Comparison of ENCODE assay signal across 8 cellular contexts in the genomic region with DNA sequence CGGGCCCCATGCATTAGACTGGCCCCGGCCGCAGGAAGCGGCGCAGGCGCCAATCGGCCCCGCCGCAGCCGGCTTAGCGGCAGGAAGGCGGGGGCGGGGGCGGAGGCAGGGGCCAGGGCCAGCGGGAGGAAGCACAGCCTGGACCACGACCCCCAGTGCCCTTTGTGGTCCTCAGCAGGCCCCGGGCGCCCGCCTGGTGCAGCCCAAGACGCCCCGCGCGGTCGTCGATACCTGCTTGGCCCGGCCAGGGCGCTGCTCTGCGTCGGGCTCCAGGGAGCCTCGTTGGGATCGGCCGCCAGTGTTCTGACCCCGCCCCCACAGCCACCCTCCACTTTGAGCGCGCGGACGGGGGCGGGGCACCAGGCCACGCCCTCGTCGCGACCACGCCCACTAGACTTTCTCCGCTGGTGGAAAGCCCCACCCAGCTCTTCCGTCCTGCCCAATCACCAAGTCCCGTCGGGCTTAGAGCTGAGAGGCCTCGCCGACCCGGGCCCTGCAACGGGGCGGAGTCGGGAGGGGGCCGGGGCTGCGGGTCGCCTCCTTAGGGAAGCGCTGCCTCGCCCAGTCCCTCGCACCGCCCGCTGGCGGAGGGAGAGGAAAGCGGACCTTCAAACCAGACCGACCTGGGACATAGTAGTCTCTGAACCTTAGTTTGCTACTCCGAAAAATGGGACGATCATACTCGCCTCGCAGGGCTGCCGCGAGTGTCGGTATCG. TPM values are rescaled to one million over a fixed set of nuclear protein-coding genes. Genes with fewer than 3 reads are reported as not detected.
DNase-seq lines count a peak whose midpoint lies in the region; ATAC-seq and TF ChIP-seq lines count a peak whose summit lies in the region.

A gene with protein sequence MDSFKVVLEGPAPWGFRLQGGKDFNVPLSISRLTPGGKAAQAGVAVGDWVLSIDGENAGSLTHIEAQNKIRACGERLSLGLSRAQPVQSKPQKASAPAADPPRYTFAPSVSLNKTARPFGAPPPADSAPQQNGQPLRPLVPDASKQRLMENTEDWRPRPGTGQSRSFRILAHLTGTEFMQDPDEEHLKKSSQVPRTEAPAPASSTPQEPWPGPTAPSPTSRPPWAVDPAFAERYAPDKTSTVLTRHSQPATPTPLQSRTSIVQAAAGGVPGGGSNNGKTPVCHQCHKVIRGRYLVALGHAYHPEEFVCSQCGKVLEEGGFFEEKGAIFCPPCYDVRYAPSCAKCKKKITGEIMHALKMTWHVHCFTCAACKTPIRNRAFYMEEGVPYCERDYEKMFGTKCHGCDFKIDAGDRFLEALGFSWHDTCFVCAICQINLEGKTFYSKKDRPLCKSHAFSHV (minus strand): TSS at position 308 of the 716 bp plus-strand sequence. CDS start 1,092 bp downstream, outside the sequence.

- peak within 1 kb of the TSS; percentile 99 for H4K91ac ChIP-seq in IMR-90 (ENCODE audit: insufficient read depth, low read depth, low read length)

- H3K9me3 ChIP-seq in IMR-90 (ENCODE audit: control insufficient read depth, insufficient read depth, low read length) (no peaks in the 10 kb centered on the region), OCI-LY7 (ENCODE audit: low read length) (no peaks in the 10 kb centered on the region), mucosa of descending colon (no peaks in the 10 kb centered on the region)

- H4K8ac ChIP-seq in IMR-90 (ENCODE audit: low read depth in 2 of 2, low read length in 2 of 2): peak within 1 kb of the TSS; percentile 96 to 97

- H3K4me3 ChIP-seq in IMR-90 (ENCODE audit: insufficient read depth, low read depth, low read length) (peak within 1 kb of the TSS; percentile 91), OCI-LY7 (ENCODE audit: low read depth, low read length, poor library complexity, severe bottlenecking) (peak within 1 kb of the TSS; percentile 81), mucosa of descending colon (peak within 1 kb of the TSS; percentile 26)

- DNase-seq in DMS 273 (lab: John Stamatoyannopoulos, UW; ENCODE audit: unreplicated experiment): peak; percentile 98
- DNase-seq in IMR-90: peak; percentile 97
- peak; percentile 96 for DNase-seq in OCI-LY7 (ENCODE audit: low spot score)
- peak; percentile 95 for DNase-seq in activated T-cell treated with anti-CD3 and anti-CD28 coated beads for 1 hour (ENCODE audit: low read depth)
- peak; percentile 99 for DNase-seq in epidermal melanocyte (ENCODE audit: insufficient read length, low spot score)
- peak; percentile 96 to 98 (median 97) for DNase-seq in mucosa of descending colon
- peak; percentile 90 for DNase-seq in stimulated activated CD8-positive, alpha-beta memory T cell treated with anti-CD3 and anti-CD28 coated beads, Interleukin-4, amount 100 ng/mL, for 24 hours (ENCODE audit: low read depth)

- peaks cover 30% of the 10 kb centered on the region for H3K36me3 ChIP-seq in IMR-90 (ENCODE audit: control insufficient read depth, insufficient read depth, low read length)
- H3K36me3 ChIP-seq in OCI-LY7 (ENCODE audit: insufficient read depth, low read length): peaks cover 6% of the 10 kb centered on the region; the same call in 1 of the 2 replicates
- no peaks in the 10 kb centered on the region for H3K36me3 ChIP-seq in mucosa of descending colon (ENCODE audit: low read depth)

- H4K5ac ChIP-seq in IMR-90 (ENCODE audit: low read depth, low read length): peak within 1 kb of the TSS; percentile 95

- H2AFZ ChIP-seq in IMR-90 (replicated peaks; ENCODE audit: low read length, poor library complexity): peak within 1 kb of the TSS; percentile 91
- peak within 1 kb of the TSS; percentile 50; the same call in 1 of the 2 replicates for H2AFZ ChIP-seq in OCI-LY7 (ENCODE audit: low read length)

- H3K4ac ChIP-seq in IMR-90 (ENCODE audit: low read depth, low read length): peak within 1 kb of the TSS; percentile 100

- H3K9me2 ChIP-seq in OCI-LY7 (ENCODE audit: insufficient read depth, low read length): no peaks in the 10 kb centered on the region

- 0% methylated on average over 42 of the region's 72 CpGs; no CpG with 5 or more reads in 1 of the 2 experiments for WGBS in IMR-90 (ENCODE audit: extremely low coverage in 2 of 2, insufficient read length in 1 of 2), 2 experiments

- H3K27ac ChIP-seq in IMR-90 (ENCODE audit: insufficient read depth, low read length): peak within 1 kb of the TSS; percentile 100
- peak within 1 kb of the TSS; percentile 29 for H3K27ac ChIP-seq in OCI-LY7 (ENCODE audit: low read depth, low read length, poor library complexity, severe bottlenecking)

- H2BK15ac ChIP-seq in IMR-90 (ENCODE audit: low read depth, low read length): peak within 1 kb of the TSS; percentile 96; the same call in 1 of the 3 replicates

- TF ChIP-seq RAD21 in IMR-90 (IDR thresholded peaks at IDR 0.05; ENCODE audit: low read length): no peak

- H2BK120ac ChIP-seq in IMR-90 (ENCODE audit: low read depth, low read length): peak within 1 kb of the TSS; percentile 93

- peaks cover 40% of the 10 kb centered on the region for H3K4me1 ChIP-seq in IMR-90 (ENCODE audit: control insufficient read depth, insufficient read depth, low read length)
- H3K4me1 ChIP-seq in OCI-LY7 (ENCODE audit: insufficient read depth, low read length, poor library complexity, severe bottlenecking): peaks cover 60% of the 10 kb centered on the region
- H3K4me1 ChIP-seq in mucosa of descending colon (ENCODE audit: low read depth): peaks cover 29% of the 10 kb centered on the region

- H3K14ac ChIP-seq in IMR-90 (replicated peaks; ENCODE audit: low read depth, low read length): peak within 1 kb of the TSS; percentile 99

- H3K23ac ChIP-seq in IMR-90 (ENCODE audit: low read depth, low read length): peak within 1 kb of the TSS; percentile 98

- H3K79me1 ChIP-seq in IMR-90 (ENCODE audit: low read depth in 1 of 2, low read length in 2 of 2): peaks cover 21 to 51% of the 10 kb centered on the region in 2 experiments

- BruUV-seq in IMR-90 (replicated peaks; lab: Mats Ljungman, UMichigan) (TSS peak; percentile 48), OCI-LY7 (replicated peaks; lab: Mats Ljungman, UMichigan) (no TSS peak)

- POLR2A ChIA-PET in IMR-90 (lab: Charles Lee; ENCODE audit: unreplicated experiment) (interaction anchor here (0.6 to 1.3 kb wide), 7 partner anchors 19 to 528 kb away, joined by 3 to 4 read pairs (median 4); a partner anchor contains a TSS), OCI-LY7 (lab: Charles Lee) (interaction anchor here (0.8 to 2.8 kb wide), 4 partner anchors 12 to 109 kb away, joined by 3 to 24 read pairs (median 4); a partner anchor contains a TSS)

- ATAC-seq in GM21526 (IDR thresholded peaks at IDR 0.05; ENCODE audit: low FRiP score, unreplicated experiment): peak; percentile 65
- peak; percentile 57 for ATAC-seq in IMR-90 (ENCODE audit: low read depth)
- peak; percentile 93 for ATAC-seq in mucosa of descending colon

- CTCF ChIA-PET in IMR-90 (lab: Yijun Ruan, JAX): interaction anchor here (0.7 to 1.0 kb wide), 3 partner anchors 93 to 107 kb away, joined by 3 to 4 read pairs (median 3); a partner anchor contains a TSS
- CTCF ChIA-PET in OCI-LY7 (lab: Charles Lee; ENCODE audit: unreplicated experiment): interaction anchor here (0.6 to 1.0 kb wide), 5 partner anchors 10 to 385 kb away, joined by 3 to 4 read pairs (median 3); no protein-coding TSS in a partner anchor

- H4K20me1 ChIP-seq in IMR-90 (ENCODE audit: insufficient read depth, low read length) (peaks cover 46% of the 10 kb centered on the region), OCI-LY7 (ENCODE audit: insufficient read depth, low read length) (peaks cover 6% of the 10 kb centered on the region; the same call in 1 of the 2 replicates)

- peak within 1 kb of the TSS; percentile 41 for H2BK20ac ChIP-seq in IMR-90 (ENCODE audit: low read depth, low read length)

- no peaks in the 10 kb centered on the region for H3K27me3 ChIP-seq in IMR-90 (ENCODE audit: control insufficient read depth, insufficient read depth, low read length)

- in situ Hi-C loops in IMR-90 (cut with MboI; ENCODE audit: low sequenced_read_pairs): no loop called here

- H2AK9ac ChIP-seq in IMR-90 (replicated peaks; ENCODE audit: low read depth, low read length, poor library complexity): peak within 1 kb of the TSS; percentile 100

- peaks cover 9% of the 10 kb centered on the region for H3K9me1 ChIP-seq in IMR-90 (ENCODE audit: insufficient read depth, low read length)

- peak within 1 kb of the TSS; percentile 100 for H2BK5ac ChIP-seq in IMR-90 (ENCODE audit: low read depth, low read length, poor library complexity, severe bottlenecking)

- no peaks in the 10 kb centered on the region for H3K79me2 ChIP-seq in OCI-LY7 (ENCODE audit: insufficient read depth, low read depth, low read length)

- H3K4me2 ChIP-seq in IMR-90 (ENCODE audit: low read depth, low read length) (peak within 1 kb of the TSS; percentile 82), OCI-LY7 (ENCODE audit: low read length) (peak within 1 kb of the TSS; percentile 96)

- intact Hi-C loops in IMR-90 (cut with micrococcal nuclease): loop anchor here (1.0 to 2.0 kb wide), 2 partner anchors 25 to 41 kb away; a partner anchor contains a TSS
- intact Hi-C loops in OCI-LY7 (cut with micrococcal nuclease; ENCODE audit: unreplicated experiment): loop anchor here (2.0 kb wide), 2 partner anchors 43 to 107 kb away; no protein-coding TSS in a partner anchor
- intact Hi-C loops in mucosa of descending colon (cut with DNase I, micrococcal nuclease): no loop called here

- peak; percentile 98 for TF ChIP-seq POLR2A in IMR-90 (IDR thresholded peaks at IDR 0.05; ENCODE audit: low read depth, low read length)

- H3K18ac ChIP-seq in IMR-90 (ENCODE audit: low read depth, low read length): peak within 1 kb of the TSS; percentile 94

- peak within 1 kb of the TSS; percentile 100 for H2AK5ac ChIP-seq in IMR-90 (ENCODE audit: low read depth, low read length)

- peak within 1 kb of the TSS; percentile 100 for H3K9ac ChIP-seq in IMR-90 (ENCODE audit: low read depth, low read length)

- dilution Hi-C loops in IMR-90 (cut with HindIII; ENCODE audit: low sequenced_read_pairs, unreplicated experiment): no loop called here

- TF ChIP-seq CTCF in IMR-90 (conservative IDR thresholded peaks at IDR 0.05; ENCODE audit: low read depth, low read length) (no peak), OCI-LY7 (conservative IDR thresholded peaks at IDR 0.05; ENCODE audit: low read length) (no peak), mucosa of descending colon (IDR thresholded peaks at IDR 0.05) (no peak)

- H3K56ac ChIP-seq in IMR-90 (ENCODE audit: extremely low read depth, insufficient read depth, low read length): peak within 1 kb of the TSS; percentile 92

TF ChIP-seq in IMR-90, 13 proteins besides CTCF, POLR2A, EP300 and RAD21 (continues in another document):
- no peak for TF ChIP-seq CHD1 (IDR thresholded peaks at IDR 0.05; ENCODE audit: low read depth, low read length)

RNA-seq across cellular contexts. Expression of the gene that starts here (rescaled TPM):
- total RNA-seq in IMR-90 (2012; rRNA removed) (70.4 and 72.5 TPM in 2 replicates), OCI-LY7 (2022) (58.0 and 78.9 TPM in 2 replicates), mucosa of descending colon (100 to 1,000 TPM in 1 of 3 donors, 10 to 100 TPM in 2; 12.9 to 333 (median 54.0) TPM)
- 534 and 574 TPM in 2 replicates for polyA plus RNA-seq in IMR-90 (2012; rRNA removed)
- 252 and 588 TPM in 2 replicates for polyA plus RNA-seq in IMR-90 (2012; cell fraction: cytosol; rRNA removed)
- 1,535 and 3,107 TPM in 2 replicates for polyA plus RNA-seq in IMR-90 (2012; cell fraction: nucleus; rRNA removed; ENCODE audit: low replicate concordance)
- 38.8 and 41.4 TPM in 2 replicates for total RNA-seq in OCI-LY7 (2014; rRNA removed; shearing (Covaris generic))

Comparison
In these comparisons a context has a peak if more than half of its experiments do, and no peak if none do; other contexts are left out.
1. Peak in every context shown above with its lines: DNase-seq, ATAC-seq, H3K4me3 ChIP-seq and H3K27ac ChIP-seq.
2. H3K4me3 ChIP-seq: peak in every context shown above with its lines; median percentile 91 in IMR-90; 81 in OCI-LY7; 26 in mucosa of descending colon.
3. intact Hi-C loops: an anchor here in IMR-90 (1.0 to 2.0 kb wide) and OCI-LY7 (2.0 kb wide); none called in mucosa of descending colon.